In the genomic region with DNA sequence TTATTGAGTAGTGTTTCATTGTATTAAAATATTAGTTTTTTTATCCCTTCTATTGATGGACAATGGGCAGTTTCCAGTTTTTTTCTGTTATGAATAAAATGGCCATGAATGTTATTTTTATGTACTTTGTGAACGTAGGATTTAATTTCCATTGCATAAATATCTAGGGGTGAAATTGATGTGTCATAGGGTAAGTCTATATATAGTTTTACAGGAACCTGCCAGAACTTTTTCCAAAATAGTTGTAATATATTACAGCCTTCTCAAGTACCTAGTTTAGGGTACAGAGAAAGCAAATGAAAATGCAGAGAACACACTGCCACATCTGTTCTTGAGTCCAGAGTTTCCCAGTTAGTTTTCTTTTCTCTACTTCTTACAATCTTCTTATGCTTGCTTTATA, we compare ENCODE assay signal across 19 cellular contexts.
"Had no signal": no experiment of that assay in that cellular context is flagged by ENCODE, and none has a peak within 500 bp of the region (broad histone marks: within the 10 kb centered on the region; RNA-seq: fewer than 3 reads in every experiment).

No MANE protein-coding gene starts in this region.

- H3K36me3 ChIP-seq: gastrocnemius medialis, heart left ventricle, left ventricle myocardium inferior, ovary, thyroid gland had no signal

- DNase-seq: activated CD4-positive, CD25-positive, alpha-beta regulatory T cell treated with anti-CD3 and anti-CD28 coated beads, Interleukin-2, amount 50 U/mL, for 72 hours; activated gamma-delta T cell; activated T-cell treated with anti-CD3 and anti-CD28 coated beads, Interleukin-2, amount 50 U/mL, for 72 hours; dermis blood vessel endothelial cell; effector memory CD8-positive, alpha-beta T cell; gastrocnemius medialis; heart left ventricle; kidney glomerular epithelial cell; left ventricle myocardium inferior; mammary epithelial cell; naive thymus-derived CD4-positive, alpha-beta T cell; ovary; stimulated activated CD4-positive, alpha-beta T cell treated with anti-CD3 and anti-CD28 coated beads, Interleukin-2, amount 100 ng/mL, for 24 hours; stimulated activated naive CD4-positive, alpha-beta T cell treated with Interleukin-2 at 50 U/mL for 16 hours; SW 1271; T-helper 2 cell; thyroid gland had no signal

- H3K27ac Mint-ChIP-seq: activated naive CD4-positive, alpha-beta T cell treated with anti-CD3 and anti-CD28 coated beads, Interleukin-2, amount 50 U/mL, for 24 hours; activated T-cell treated with anti-CD3 and anti-CD28 coated beads, Interleukin-2, amount 50 U/mL, for 72 hours; effector memory CD8-positive, alpha-beta T cell; naive thymus-derived CD4-positive, alpha-beta T cell had no signal

- H3K4me3 Mint-ChIP-seq: activated naive CD4-positive, alpha-beta T cell treated with anti-CD3 and anti-CD28 coated beads, Interleukin-2, amount 50 U/mL, for 24 hours; activated T-cell treated with anti-CD3 and anti-CD28 coated beads, Interleukin-2, amount 50 U/mL, for 72 hours; effector memory CD8-positive, alpha-beta T cell; naive thymus-derived CD4-positive, alpha-beta T cell had no signal

- H3K36me3 Mint-ChIP-seq: activated naive CD4-positive, alpha-beta T cell treated with anti-CD3 and anti-CD28 coated beads, Interleukin-2, amount 50 U/mL, for 24 hours; naive thymus-derived CD4-positive, alpha-beta T cell had no signal

- H3K9me3 Mint-ChIP-seq: activated naive CD4-positive, alpha-beta T cell treated with anti-CD3 and anti-CD28 coated beads, Interleukin-2, amount 50 U/mL, for 24 hours; effector memory CD8-positive, alpha-beta T cell had no signal

- H3K4me1 Mint-ChIP-seq: activated naive CD4-positive, alpha-beta T cell treated with anti-CD3 and anti-CD28 coated beads, Interleukin-2, amount 50 U/mL, for 24 hours; naive thymus-derived CD4-positive, alpha-beta T cell had no signal

- H3K4me1 ChIP-seq: heart left ventricle, left ventricle myocardium inferior, thyroid gland had no signal

- H3K4me3 ChIP-seq: gastrocnemius medialis, heart left ventricle, left ventricle myocardium inferior, ovary, thyroid gland had no signal

- H3K27me3 ChIP-seq: gastrocnemius medialis, heart left ventricle, ovary, thyroid gland had no signal

- ATAC-seq: activated T-cell treated with anti-CD3 and anti-CD28 coated beads, Interleukin-2, amount 50 U/mL, for 72 hours; effector memory CD8-positive, alpha-beta T cell; gastrocnemius medialis; heart left ventricle; naive thymus-derived CD4-positive, alpha-beta T cell had no signal

- H3K27me3 Mint-ChIP-seq: activated naive CD4-positive, alpha-beta T cell treated with anti-CD3 and anti-CD28 coated beads, Interleukin-2, amount 50 U/mL, for 24 hours; effector memory CD8-positive, alpha-beta T cell; naive thymus-derived CD4-positive, alpha-beta T cell had no signal

- H3K9me3 ChIP-seq: gastrocnemius medialis, ovary, thyroid gland had no signal

- H3K27ac ChIP-seq: gastrocnemius medialis, left ventricle myocardium inferior, ovary, thyroid gland, VCaP had no signal
